17 cellular contexts compared by ENCODE assay signal in genomic region chr5:168153263-168153930, GRCh38.
DNase-seq lines count a peak whose midpoint lies in the region; ATAC-seq and TF ChIP-seq lines count a peak whose summit lies in the region.
"Had no signal": no experiment of that assay in that cellular context is flagged by ENCODE, and none has a peak within 500 bp of the region (broad histone marks: within the 10 kb centered on the region; RNA-seq: fewer than 3 reads in every experiment).

No MANE protein-coding gene starts in this region.

- no peak overlapping the region for H4K5ac ChIP-seq in mesendoderm (ENCODE audit: low read length)

- no peak overlapping the region for H3K4ac ChIP-seq in mesendoderm (ENCODE audit: low read depth, low read length)

- 70 to 74% methylated on average over 9 of the region's 9 CpGs for WGBS in heart right ventricle, 2 donors
- WGBS in mesendoderm (ENCODE audit: extremely low coverage, insufficient coverage, low lambda C conversion rate) = no CpG with 5 or more reads among the region's 9 CpGs
- 41% methylated on average over 9 of the region's 9 CpGs for WGBS in smooth muscle cell (ENCODE audit: low lambda C conversion rate)

- H3K9ac ChIP-seq in adipocyte (ENCODE audit: low read length) (no peak overlapping the region), mesendoderm (ENCODE audit: low read length) (no peak overlapping the region), smooth muscle cell (ENCODE audit: low read depth) (no peak overlapping the region)

- H3K27ac ChIP-seq in heart right ventricle (peak overlapping the region in 4 of 10 donors; percentile 7 to 46 (median 28)), right atrium auricular region (no peak overlapping the region), mesendoderm (ENCODE audit: low read depth, low read length) (no peak overlapping the region), smooth muscle cell (ENCODE audit: low read depth) (peak overlapping the region; percentile 75)
- H3K27ac ChIP-seq: A549, Peyer's patch had no signal

- H3K4me1 ChIP-seq in heart right ventricle = peaks cover 0 to 35% (median 18%) of the 10 kb centered on the region in 9 donors
- no peaks in the 10 kb centered on the region for H3K4me1 ChIP-seq in right atrium auricular region
- H3K4me1 ChIP-seq in adipocyte (ENCODE audit: control insufficient read depth, insufficient read depth, low read length) = no peaks in the 10 kb centered on the region
- H3K4me1 ChIP-seq in mesendoderm (ENCODE audit: control insufficient read depth, low read depth, low read length) = no peaks in the 10 kb centered on the region
- H3K4me1 ChIP-seq in smooth muscle cell (ENCODE audit: low read depth) = peaks cover 17% of the 10 kb centered on the region
- H3K4me1 ChIP-seq: A549, Peyer's patch had no signal

- no peak overlapping the region for H2AFZ ChIP-seq in smooth muscle cell (ENCODE audit: low read depth)

- H3K4me2 ChIP-seq in mesendoderm (ENCODE audit: low read length) = no peak overlapping the region
- peak overlapping the region; percentile 52 for H3K4me2 ChIP-seq in smooth muscle cell
- H3K4me2 ChIP-seq: A549 had no signal

- no peak overlapping the region for H3K4me3 ChIP-seq in heart right ventricle
- H3K4me3 ChIP-seq in right atrium auricular region = no peak overlapping the region
- no peak overlapping the region for H3K4me3 ChIP-seq in adipocyte (ENCODE audit: low read length)
- no peak overlapping the region for H3K4me3 ChIP-seq in mesendoderm (ENCODE audit: low read length)
- H3K4me3 ChIP-seq in smooth muscle cell = no peak overlapping the region
- H3K4me3 ChIP-seq: A549, Peyer's patch had no signal

- H3K27me3 ChIP-seq in heart right ventricle = peaks cover 0 to 5% (median 0%) of the 10 kb centered on the region in 7 donors
- H3K27me3 ChIP-seq in right atrium auricular region = no peaks in the 10 kb centered on the region
- peaks cover 51% of the 10 kb centered on the region for H3K27me3 ChIP-seq in adipocyte (replicated peaks; ENCODE audit: control insufficient read depth, insufficient read depth, low read length)
- no peaks in the 10 kb centered on the region for H3K27me3 ChIP-seq in mesendoderm (ENCODE audit: insufficient read depth, low read length, poor library complexity)
- no peaks in the 10 kb centered on the region for H3K27me3 ChIP-seq in smooth muscle cell (ENCODE audit: low read depth)
- H3K27me3 ChIP-seq: Peyer's patch had no signal

- no peaks in the 10 kb centered on the region for H3F3A ChIP-seq in smooth muscle cell (ENCODE audit: low read depth)

- no peak overlapping the region for H2BK5ac ChIP-seq in mesendoderm (ENCODE audit: low read length)

- H3K9me3 ChIP-seq in heart right ventricle = no peaks in the 10 kb centered on the region
- no peaks in the 10 kb centered on the region for H3K9me3 ChIP-seq in right atrium auricular region
- no peaks in the 10 kb centered on the region for H3K9me3 ChIP-seq in adipocyte (ENCODE audit: control insufficient read depth, low read length)
- H3K9me3 ChIP-seq in smooth muscle cell (replicated peaks; ENCODE audit: low read depth) = no peaks in the 10 kb centered on the region
- H3K9me3 ChIP-seq: Peyer's patch had no signal

- TF ChIP-seq CTCF in heart right ventricle (IDR thresholded peaks at IDR 0.05) (no peak), right atrium auricular region (IDR thresholded peaks at IDR 0.05) (no peak), smooth muscle cell (IDR thresholded peaks at IDR 0.05; ENCODE audit: borderline replicate concordance, insufficient read depth, poor library complexity, severe bottlenecking) (no peak), GM13976 (IDR thresholded peaks at IDR 0.05; ENCODE audit: borderline replicate concordance, control extremely low read depth, extremely low read depth, insufficient read depth, missing control alignments) (no peak)

- H2AK5ac ChIP-seq in mesendoderm (ENCODE audit: low read length) = no peak overlapping the region

- no peaks in the 10 kb centered on the region for H3K36me3 Mint-ChIP-seq in stimulated activated naive B cell treated with anti-CD40 and anti-IgM and Interleukin-4, amounts not matched to agents 10 μg/mL and 1 μg/mL and 100 μg/mL, for 72 hours
- H3K36me3 Mint-ChIP-seq: CD14-positive monocyte had no signal

- no peaks in the 10 kb centered on the region for H4K20me1 ChIP-seq in smooth muscle cell (ENCODE audit: low read depth)

- ATAC-seq in heart right ventricle (peak in 6 of 8 donors; percentile 25 to 63 (median 46)), GM18870 (IDR thresholded peaks at IDR 0.05; ENCODE audit: unreplicated experiment) (no peak)
- no peak for ATAC-seq in stimulated activated naive B cell treated with anti-CD40 and anti-IgM and Interleukin-4, amounts not matched to agents 10 μg/mL and 1 μg/mL and 100 μg/mL, for 72 hours (replicated peaks)
- ATAC-seq: A549 had no signal

- H3K9me3 Mint-ChIP-seq in stimulated activated naive B cell treated with anti-CD40 and anti-IgM and Interleukin-4, amounts not matched to agents 10 μg/mL and 1 μg/mL and 100 μg/mL, for 72 hours = no peaks in the 10 kb centered on the region
- H3K9me3 Mint-ChIP-seq: CD14-positive monocyte had no signal

- H3K79me2 ChIP-seq in mesendoderm (ENCODE audit: control insufficient read depth, insufficient read depth, low read length) (no peaks in the 10 kb centered on the region), smooth muscle cell (ENCODE audit: low read depth) (no peaks in the 10 kb centered on the region)

- H3K36me3 ChIP-seq in heart right ventricle (no peaks in the 10 kb centered on the region), right atrium auricular region (no peaks in the 10 kb centered on the region), adipocyte (ENCODE audit: control insufficient read depth, insufficient read depth, low read length, severe bottlenecking) (no peaks in the 10 kb centered on the region), mesendoderm (ENCODE audit: control insufficient read depth, insufficient read depth, low read length) (no peaks in the 10 kb centered on the region), smooth muscle cell (ENCODE audit: low read depth) (no peaks in the 10 kb centered on the region)
- H3K36me3 ChIP-seq: Peyer's patch had no signal

- no peak overlapping the region for H3K4me3 Mint-ChIP-seq in stimulated activated naive B cell treated with anti-CD40 and anti-IgM and Interleukin-4, amounts not matched to agents 10 μg/mL and 1 μg/mL and 100 μg/mL, for 72 hours
- H3K4me3 Mint-ChIP-seq: CD14-positive monocyte had no signal

- H3K18ac ChIP-seq in mesendoderm (ENCODE audit: low read length) = peak overlapping the region; percentile 5

- intact Hi-C loops in heart right ventricle (cut with DNase I) = loop anchor here in 1 of 10 donors (5.0 kb wide), 1 partner anchor 54 kb away; no protein-coding TSS in a partner anchor

- no peak overlapping the region for H4K8ac ChIP-seq in mesendoderm (ENCODE audit: low read depth, low read length)

- no peak overlapping the region for H2BK15ac ChIP-seq in mesendoderm (replicated peaks; ENCODE audit: low read depth)

- H3K27ac Mint-ChIP-seq in stimulated activated naive B cell treated with anti-CD40 and anti-IgM and Interleukin-4, amounts not matched to agents 10 μg/mL and 1 μg/mL and 100 μg/mL, for 72 hours = no peak overlapping the region

- H3K79me1 ChIP-seq in mesendoderm (ENCODE audit: low read length) = no peaks in the 10 kb centered on the region

- no peak overlapping the region for H2BK120ac ChIP-seq in mesendoderm (ENCODE audit: low read depth, low read length)

- in situ Hi-C loops in GM13976 (cut with MboI; ENCODE audit: low sequenced_read_pairs, unreplicated experiment) = no loop called here

- no peaks in the 10 kb centered on the region for H3K27me3 Mint-ChIP-seq in stimulated activated naive B cell treated with anti-CD40 and anti-IgM and Interleukin-4, amounts not matched to agents 10 μg/mL and 1 μg/mL and 100 μg/mL, for 72 hours

- H3K56ac ChIP-seq in mesendoderm (ENCODE audit: low read length) = no peak overlapping the region

- H3K23ac ChIP-seq in mesendoderm (ENCODE audit: low read length) = no peak overlapping the region

- H3K4me1 Mint-ChIP-seq in stimulated activated naive B cell treated with anti-CD40 and anti-IgM and Interleukin-4, amounts not matched to agents 10 μg/mL and 1 μg/mL and 100 μg/mL, for 72 hours = no peaks in the 10 kb centered on the region
- H3K4me1 Mint-ChIP-seq: CD14-positive monocyte had no signal

- DNase-seq in heart right ventricle = no peak
- DNase-seq in right atrium auricular region (ENCODE audit: low spot score) = no peak
- peak; percentile 10 for DNase-seq in adipocyte (ENCODE audit: low read depth)
- peak; percentile 53 for DNase-seq in mesendoderm
- DNase-seq in smooth muscle cell (lab: John Stamatoyannopoulos, UW; ENCODE audit: unreplicated experiment) = peak; percentile 8
- no peak for DNase-seq in GM13976 (ENCODE audit: low spot score)
- DNase-seq in stimulated activated naive B cell treated with anti-CD40 and anti-IgM and Interleukin-4, amounts not matched to agents 10 μg/mL and 1 μg/mL and 100 μg/mL, for 72 hours = no peak
- DNase-seq: AML-193, DMS 273 treated with DMSO at 0.1 percent for 48 hours, MV-4-11, NCI-H1436 treated with DMSO at 0.1 percent for 48 hours, NCI-H2029 treated with DMSO at 0.1 percent for 48 hours, Peyer's patch, SIG-M5 had no signal

Comparison
In these comparisons a context has a peak if more than half of its experiments do, and no peak if none do; other contexts are left out.
1. ATAC-seq: peak in heart right ventricle (6 of 8); none in stimulated activated naive B cell treated with anti-CD40 and anti-IgM and Interleukin-4, amounts not matched to agents 10 μg/mL and 1 μg/mL and 100 μg/mL, for 72 hours (0 of 2) and GM18870 (single experiment).
2. DNase-seq: peak in adipocyte (single experiment), mesendoderm (single experiment) and smooth muscle cell (single experiment); none in heart right ventricle (0 of 2), right atrium auricular region (single experiment), GM13976 (single experiment) and stimulated activated naive B cell treated with anti-CD40 and anti-IgM and Interleukin-4, amounts not matched to agents 10 μg/mL and 1 μg/mL and 100 μg/mL, for 72 hours (single experiment).